ENCODE assay signal across 23 cellular contexts in genomic region chr6:43739642-43740091, GRCh38. TPM values are rescaled to one million over a fixed set of nuclear protein-coding genes. Genes with fewer than 3 reads are reported as not detected.
DNase-seq lines count a peak whose midpoint lies in the region; FAIRE-seq and TF ChIP-seq lines count a peak whose summit lies in the region.
"Had no signal": no experiment of that assay in that cellular context is flagged by ENCODE, and none has a peak within 500 bp of the region (broad histone marks: within the 10 kb centered on the region; RNA-seq: fewer than 3 reads in every experiment).

No MANE protein-coding gene starts in this region.

- H3K4me1 ChIP-seq in sigmoid colon: no peaks in the 10 kb centered on the region
- peaks cover 1% of the 10 kb centered on the region for H3K4me1 ChIP-seq in CD8-positive, alpha-beta memory T cell (ENCODE audit: insufficient read depth, low read length)
- H3K4me1 ChIP-seq: psoas muscle had no signal

- no peaks in the 10 kb centered on the region for H3K27me3 ChIP-seq in sigmoid colon
- no peaks in the 10 kb centered on the region for H3K27me3 ChIP-seq in CD8-positive, alpha-beta memory T cell (ENCODE audit: insufficient read depth, low read length, poor library complexity, severe bottlenecking)
- H3K27me3 ChIP-seq: stomach had no signal

- no peak for TF ChIP-seq EP300 in sigmoid colon (IDR thresholded peaks at IDR 0.05)

- DNase-seq in NCI-H2029 (lab: John Stamatoyannopoulos, UW) (peak; percentile 32), RWPE1 (ENCODE audit: low spot score) (no peak), erythroblast (lab: John Stamatoyannopoulos, UW) (peak; percentile 83 to 94), sigmoid colon (peak; percentile 57), amygdala (lab: John Stamatoyannopoulos, UW) (no peak), iPS-NIHi7 (ENCODE audit: extremely low spot score) (no peak), HTR-8/SVneo (ENCODE audit: insufficient read length, low spot score) (no peak)
- DNase-seq in CD8-positive, alpha-beta memory T cell: no peak
- DNase-seq: activated CD8-positive, alpha-beta T cell treated with anti-CD3 and anti-CD28 coated beads for 36 hours; activated T-cell treated with anti-CD3 and anti-CD28 coated beads, Interleukin-2, amount 50 U/mL, for 24 hours; cerebellar nuclear complex; DMS79 treated with DMSO at 0.1 percent for 48 hours; effector CD8-positive, alpha-beta T cell; HFFc6; NCI-H1417 treated with DMSO at 0.1 percent for 48 hours; PC-9; psoas muscle; stimulated activated CD4-positive, alpha-beta T cell treated with anti-CD3 and anti-CD28 coated beads, Interleukin-4, amount 100 ng/mL, for 24 hours; stomach had no signal

- CTCF ChIA-PET in RWPE1 (lab: Yijun Ruan, JAX): interaction anchor here (1.2 kb wide), 1 partner anchor 24 kb away, joined by 3 read pairs; no protein-coding TSS in a partner anchor
- CTCF ChIA-PET in CD8-positive, alpha-beta memory T cell (lab: Charles Lee): interaction anchor here (1.2 to 2.1 kb wide), 4 partner anchors 15 to 339 kb away, joined by 3 to 7 read pairs (median 4); no protein-coding TSS in a partner anchor

- intact Hi-C loops in sigmoid colon (cut with DNase I): no loop called here

- TF ChIP-seq POLR2A in erythroblast (IDR thresholded peaks at IDR 0.05; ENCODE audit: low read length) (no peak), sigmoid colon (IDR thresholded peaks at IDR 0.05) (no peak)

- no peaks in the 10 kb centered on the region for H3K36me3 ChIP-seq in sigmoid colon
- H3K36me3 ChIP-seq in CD8-positive, alpha-beta memory T cell (ENCODE audit: insufficient read depth, low read length): no peaks in the 10 kb centered on the region
- H3K36me3 ChIP-seq: stomach had no signal

- no peak overlapping the region for H3K4me3 Mint-ChIP-seq in CD8-positive, alpha-beta memory T cell
- H3K4me3 Mint-ChIP-seq: activated CD8-positive, alpha-beta T cell treated with anti-CD3 and anti-CD28 coated beads for 36 hours; activated naive CD4-positive, alpha-beta T cell treated with anti-CD3 and anti-CD28 coated beads, Interleukin-2, amount 50 U/mL, for 24 hours; activated T-cell treated with anti-CD3 and anti-CD28 coated beads, Interleukin-2, amount 50 U/mL, for 24 hours; HFFc6; mesothelial cell of epicardium had no signal

- TF ChIP-seq CTCF in RWPE1 (conservative IDR thresholded peaks at IDR 0.05; ENCODE audit: low read depth) (no peak), sigmoid colon (IDR thresholded peaks at IDR 0.05) (no peak)

- FAIRE-seq in HTR-8/SVneo (lab: Jason Lieb, UNC): no peak
- FAIRE-seq: astrocyte had no signal

- no peak overlapping the region for H3K4me3 ChIP-seq in sigmoid colon
- no peak overlapping the region for H3K4me3 ChIP-seq in CD8-positive, alpha-beta memory T cell (ENCODE audit: low read length)
- H3K4me3 ChIP-seq: PC-9, psoas muscle, skin epidermis, stomach had no signal

- H3K27ac ChIP-seq in RWPE1 (peak overlapping the region; percentile 60), sigmoid colon (no peak overlapping the region)
- H3K27ac ChIP-seq in CD8-positive, alpha-beta memory T cell (ENCODE audit: low read depth, low read length): no peak overlapping the region
- H3K27ac ChIP-seq: PC-9, psoas muscle, skin epidermis, stomach had no signal

- no peaks in the 10 kb centered on the region for H3K9me3 ChIP-seq in sigmoid colon
- H3K9me3 ChIP-seq in CD8-positive, alpha-beta memory T cell (ENCODE audit: low read length): no peaks in the 10 kb centered on the region
- H3K9me3 ChIP-seq: psoas muscle, stomach had no signal

- H3K27me3 Mint-ChIP-seq in CD8-positive, alpha-beta memory T cell: peaks cover 0 to 6% of the 10 kb centered on the region in 2 donors
- H3K27me3 Mint-ChIP-seq: activated CD8-positive, alpha-beta T cell treated with anti-CD3 and anti-CD28 coated beads for 36 hours; activated naive CD4-positive, alpha-beta T cell treated with anti-CD3 and anti-CD28 coated beads, Interleukin-2, amount 50 U/mL, for 24 hours; activated T-cell treated with anti-CD3 and anti-CD28 coated beads, Interleukin-2, amount 50 U/mL, for 24 hours had no signal

- H3K27ac Mint-ChIP-seq in CD8-positive, alpha-beta memory T cell: peak overlapping the region in 2 of 8 donors; percentile 71 to 90
- H3K27ac Mint-ChIP-seq: activated CD8-positive, alpha-beta T cell treated with anti-CD3 and anti-CD28 coated beads for 36 hours; activated naive CD4-positive, alpha-beta T cell treated with anti-CD3 and anti-CD28 coated beads, Interleukin-2, amount 50 U/mL, for 24 hours; activated T-cell treated with anti-CD3 and anti-CD28 coated beads, Interleukin-2, amount 50 U/mL, for 24 hours; HFFc6; mesothelial cell of epicardium had no signal

- H3K9me3 Mint-ChIP-seq in CD8-positive, alpha-beta memory T cell: no peaks in the 10 kb centered on the region
- H3K9me3 Mint-ChIP-seq: activated CD8-positive, alpha-beta T cell treated with anti-CD3 and anti-CD28 coated beads for 36 hours; activated naive CD4-positive, alpha-beta T cell treated with anti-CD3 and anti-CD28 coated beads, Interleukin-2, amount 50 U/mL, for 24 hours; activated T-cell treated with anti-CD3 and anti-CD28 coated beads, Interleukin-2, amount 50 U/mL, for 24 hours; HFFc6; mesothelial cell of epicardium had no signal

- POLR2A ChIA-PET in RWPE1 (lab: Yijun Ruan, JAX; ENCODE audit: low non-redundant PET): no interaction called here
- POLR2A ChIA-PET in CD8-positive, alpha-beta memory T cell (lab: Charles Lee): no interaction called here

- H3K4me1 Mint-ChIP-seq in CD8-positive, alpha-beta memory T cell: peaks cover 0 to 2% (median 1%) of the 10 kb centered on the region in 3 donors

- WGBS in sigmoid colon, 2 donors: 17 to 65% methylated on average over 4 of the region's 4 CpGs

- H3K36me3 Mint-ChIP-seq in CD8-positive, alpha-beta memory T cell: no peaks in the 10 kb centered on the region
- H3K36me3 Mint-ChIP-seq: activated naive CD4-positive, alpha-beta T cell treated with anti-CD3 and anti-CD28 coated beads, Interleukin-2, amount 50 U/mL, for 24 hours; mesothelial cell of epicardium had no signal

RNA-seq across cellular contexts. Expression of gene VEGFA, which starts 30.3 kb away (rescaled TPM):
- 10 to 100 TPM; 20.9 to 60.9 (median 28.5) TPM for total RNA-seq in sigmoid colon
- polyA plus RNA-seq in sigmoid colon: 100 to 1,000 TPM in 1 of 3 donors, 10 to 100 TPM in 2; 11.1 to 111 (median 34.8) TPM
- total RNA-seq in CD8-positive, alpha-beta memory T cell: 10 to 100 TPM; 16.4 to 17.5 TPM
- not detected for polyA plus RNA-seq in CD8-positive, alpha-beta memory T cell

RNA-seq across cellular contexts. Expression of gene MRPS18A, which starts 52.1 kb away (rescaled TPM):
- total RNA-seq in sigmoid colon: 10 to 100 TPM; 28.8 to 43.9 (median 34.1) TPM
- 10 to 100 TPM; 72.1 to 93.2 (median 90.2) TPM for polyA plus RNA-seq in sigmoid colon
- 10 to 100 TPM; 60.4 to 60.6 TPM for total RNA-seq in CD8-positive, alpha-beta memory T cell
- polyA plus RNA-seq in CD8-positive, alpha-beta memory T cell: 65.2 TPM

Comparison
In these comparisons a context has a peak if more than half of its experiments do, and no peak if none do; other contexts are left out.
1. DNase-seq: peak in NCI-H2029 (single experiment), erythroblast (2 of 2) and sigmoid colon (single experiment); none in RWPE1 (single experiment), amygdala (0 of 56), iPS-NIHi7 (single experiment), HTR-8/SVneo (single experiment) and CD8-positive, alpha-beta memory T cell (0 of 5).